29 cellular contexts compared by ENCODE assay signal in genomic region chr7:42673951-42674350, GRCh38.
"Had no signal": no experiment of that assay in that cellular context is flagged by ENCODE, and none has a peak within 500 bp of the region (broad histone marks: within the 10 kb centered on the region; RNA-seq: fewer than 3 reads in every experiment).

No MANE protein-coding gene starts in this region.

- H3K4me2 ChIP-seq: neural progenitor cell had no signal

- ATAC-seq: activated naive CD8-positive, alpha-beta T cell treated with anti-CD3 and anti-CD28 coated beads, Interleukin-2, amount 50 U/mL, for 24 hours; activated T-cell treated with anti-CD3 and anti-CD28 coated beads, Interleukin-2, amount 50 U/mL, for 4 hours; activated T-helper 17 cell treated with anti-CD3 and anti-CD28 coated beads, Interleukin-2, amount 50 U/mL, for 72 hours; natural killer cell; psoas muscle; stimulated activated memory B cell treated with anti-CD40 and anti-IgM and Interleukin-4, amounts not matched to agents 10 μg/mL and 1 μg/mL and 100 μg/mL, for 72 hours; stimulated activated naive CD8-positive, alpha-beta T cell treated with anti-CD3 and anti-CD28 coated beads, Interleukin-15, amount 100 ng/mL, for 72 hours; T-helper 17 cell; upper lobe of right lung had no signal

- H3K27me3 Mint-ChIP-seq: activated CD4-positive, alpha-beta memory T cell treated with anti-CD3 and anti-CD28 coated beads for 36 hours; activated CD4-positive, alpha-beta T cell treated with anti-CD3 and anti-CD28 coated beads, Interleukin-2, amount 10 ng/mL, durations not matched to agents 24 days and 14 days; stimulated activated memory B cell treated with anti-CD40 and anti-IgM and Interleukin-4, amounts not matched to agents 10 μg/mL and 1 μg/mL and 100 μg/mL, for 72 hours had no signal

- H3K9me3 Mint-ChIP-seq: activated CD4-positive, alpha-beta memory T cell treated with anti-CD3 and anti-CD28 coated beads for 36 hours; activated CD4-positive, alpha-beta T cell treated with anti-CD3 and anti-CD28 coated beads, Interleukin-2, amount 10 ng/mL, durations not matched to agents 24 days and 14 days; activated naive CD8-positive, alpha-beta T cell treated with anti-CD3 and anti-CD28 coated beads, Interleukin-2, amount 50 U/mL, for 24 hours; activated T-cell treated with anti-CD3 and anti-CD28 coated beads, Interleukin-2, amount 50 U/mL, for 4 hours; activated T-helper 17 cell treated with anti-CD3 and anti-CD28 coated beads, Interleukin-2, amount 50 U/mL, for 72 hours had no signal

- H3K36me3 Mint-ChIP-seq: activated CD4-positive, alpha-beta memory T cell treated with anti-CD3 and anti-CD28 coated beads for 36 hours; activated naive CD4-positive, alpha-beta T cell treated with anti-CD3 and anti-CD28 coated beads, Interleukin-2, amount 50 U/mL, for 24 hours; natural killer cell; neural progenitor cell; stimulated activated memory B cell treated with anti-CD40 and anti-IgM and Interleukin-4, amounts not matched to agents 10 μg/mL and 1 μg/mL and 100 μg/mL, for 72 hours had no signal

- H3K4me3 ChIP-seq: esophagus muscularis mucosa, neural progenitor cell, psoas muscle, right atrium auricular region, suprapubic skin, tibial artery, upper lobe of right lung had no signal

- H3K27me3 ChIP-seq: esophagus muscularis mucosa, neural progenitor cell, right atrium auricular region, suprapubic skin, tibial artery, upper lobe of right lung had no signal

- H3K4me1 Mint-ChIP-seq: activated CD4-positive, alpha-beta T cell treated with anti-CD3 and anti-CD28 coated beads, Interleukin-2, amount 10 ng/mL, durations not matched to agents 24 days and 14 days; activated naive CD4-positive, alpha-beta T cell treated with anti-CD3 and anti-CD28 coated beads, Interleukin-2, amount 50 U/mL, for 24 hours; activated naive CD8-positive, alpha-beta T cell treated with anti-CD3 and anti-CD28 coated beads, Interleukin-2, amount 50 U/mL, for 24 hours; activated T-helper 17 cell treated with anti-CD3 and anti-CD28 coated beads, Interleukin-2, amount 50 U/mL, for 72 hours; central memory CD8-positive, alpha-beta T cell; natural killer cell; stimulated activated memory B cell treated with anti-CD40 and anti-IgM and Interleukin-4, amounts not matched to agents 10 μg/mL and 1 μg/mL and 100 μg/mL, for 72 hours; stimulated activated naive CD8-positive, alpha-beta T cell treated with anti-CD3 and anti-CD28 coated beads, Interleukin-15, amount 100 ng/mL, for 72 hours; T-helper 17 cell had no signal

- H3K4me3 Mint-ChIP-seq: activated CD4-positive, alpha-beta memory T cell treated with anti-CD3 and anti-CD28 coated beads for 36 hours; activated CD4-positive, alpha-beta T cell treated with anti-CD3 and anti-CD28 coated beads, Interleukin-2, amount 10 ng/mL, durations not matched to agents 24 days and 14 days; activated naive CD4-positive, alpha-beta T cell treated with anti-CD3 and anti-CD28 coated beads, Interleukin-2, amount 50 U/mL, for 24 hours; activated naive CD8-positive, alpha-beta T cell treated with anti-CD3 and anti-CD28 coated beads, Interleukin-2, amount 50 U/mL, for 24 hours; activated T-cell treated with anti-CD3 and anti-CD28 coated beads, Interleukin-2, amount 50 U/mL, for 4 hours; activated T-helper 17 cell treated with anti-CD3 and anti-CD28 coated beads, Interleukin-2, amount 50 U/mL, for 72 hours; central memory CD8-positive, alpha-beta T cell; natural killer cell; neural progenitor cell; stimulated activated memory B cell treated with anti-CD40 and anti-IgM and Interleukin-4, amounts not matched to agents 10 μg/mL and 1 μg/mL and 100 μg/mL, for 72 hours; stimulated activated naive CD8-positive, alpha-beta T cell treated with anti-CD3 and anti-CD28 coated beads, Interleukin-15, amount 100 ng/mL, for 72 hours; T-helper 17 cell had no signal

- H3K27ac ChIP-seq: esophagus muscularis mucosa, neural progenitor cell, parathyroid adenoma, psoas muscle, right atrium auricular region, suprapubic skin, tibial artery, upper lobe of right lung had no signal

- H3K36me3 ChIP-seq: esophagus muscularis mucosa, neural progenitor cell, right atrium auricular region, suprapubic skin, tibial artery, upper lobe of right lung had no signal

- H3K9ac ChIP-seq: neural progenitor cell, parathyroid adenoma had no signal

- H3K79me2 ChIP-seq: parathyroid adenoma had no signal

- DNase-seq: activated CD4-positive, alpha-beta memory T cell treated with anti-CD3 and anti-CD28 coated beads for 36 hours; activated CD4-positive, alpha-beta T cell treated with anti-CD3 and anti-CD28 coated beads, Interleukin-2, amount 10 ng/mL, durations not matched to agents 24 days and 14 days; activated CD4-positive, CD25-positive, alpha-beta regulatory T cell treated with anti-CD3 and anti-CD28 coated beads, Interleukin-2, amount 50 U/mL, for 72 hours; activated CD8-positive, alpha-beta memory T cell treated with anti-CD3 and anti-CD28 coated beads, Interleukin-2, amount 50 U/mL, for 4 hours; activated naive CD8-positive, alpha-beta T cell treated with anti-CD3 and anti-CD28 coated beads, Interleukin-2, amount 50 U/mL, for 24 hours; activated T-cell treated with anti-CD3 and anti-CD28 coated beads, Interleukin-2, amount 50 U/mL, for 4 hours; dermis blood vessel endothelial cell; effector CD4-positive, alpha-beta T cell; mammary epithelial cell; midbrain; natural killer cell; occipital lobe; psoas muscle; stimulated activated CD4-positive, alpha-beta T cell treated with anti-CD3 and anti-CD28 coated beads, Interleukin-12 subunit alpha, Interleukin-12 subunit beta, amount 100 ng/mL, for 4 hours; stimulated activated CD4-positive, alpha-beta T cell treated with anti-CD3 and anti-CD28 coated beads, Interleukin-4, amount 100 ng/mL, for 1 hour; stimulated activated naive CD8-positive, alpha-beta T cell treated with anti-CD3 and anti-CD28 coated beads, Interleukin-15, amount 100 ng/mL, for 72 hours; T-helper 17 cell; T1000; tibial artery; upper lobe of right lung had no signal

- H3K27ac Mint-ChIP-seq: activated CD4-positive, alpha-beta memory T cell treated with anti-CD3 and anti-CD28 coated beads for 36 hours; activated CD4-positive, alpha-beta T cell treated with anti-CD3 and anti-CD28 coated beads, Interleukin-2, amount 10 ng/mL, durations not matched to agents 24 days and 14 days; activated naive CD4-positive, alpha-beta T cell treated with anti-CD3 and anti-CD28 coated beads, Interleukin-2, amount 50 U/mL, for 24 hours; activated naive CD8-positive, alpha-beta T cell treated with anti-CD3 and anti-CD28 coated beads, Interleukin-2, amount 50 U/mL, for 24 hours; activated T-helper 17 cell treated with anti-CD3 and anti-CD28 coated beads, Interleukin-2, amount 50 U/mL, for 72 hours; natural killer cell; neural progenitor cell; stimulated activated memory B cell treated with anti-CD40 and anti-IgM and Interleukin-4, amounts not matched to agents 10 μg/mL and 1 μg/mL and 100 μg/mL, for 72 hours; stimulated activated naive CD8-positive, alpha-beta T cell treated with anti-CD3 and anti-CD28 coated beads, Interleukin-15, amount 100 ng/mL, for 72 hours; T-helper 17 cell had no signal

- H3K9me3 ChIP-seq: esophagus muscularis mucosa, psoas muscle, right atrium auricular region, suprapubic skin, tibial artery, upper lobe of right lung had no signal

- H3K4me1 ChIP-seq: parathyroid adenoma, psoas muscle, right atrium auricular region, upper lobe of right lung had no signal
